ENCODE assay signal across 10 cellular contexts in genomic region chr19:33714149-33714548, GRCh38.
"Had no signal": no experiment of that assay in that cellular context is flagged by ENCODE, and none has a peak within 500 bp of the region (broad histone marks: within the 10 kb centered on the region; RNA-seq: fewer than 3 reads in every experiment).

No MANE protein-coding gene starts in this region.

- FAIRE-seq: H54 had no signal

- DNase-seq: GM23248, GOT3, H7, H9, HCEC 1CT, HFFc6 had no signal

- ATAC-seq: GM23338, HCT116 had no signal

- H3K4me2 ChIP-seq: GM23338 had no signal

- H3K9me3 ChIP-seq: HAP-1 had no signal

- H3K4me1 ChIP-seq: HAP-1 had no signal

- H3K27ac ChIP-seq: GM23248 had no signal

- H3K4me3 ChIP-seq: GM23248, GM23338, HAP-1 had no signal

- H3K36me3 ChIP-seq: HAP-1 had no signal

- H2AFZ ChIP-seq: GM23248, GM23338 had no signal

- H3K9me3 Mint-ChIP-seq: GM23338 had no signal

- H3K27ac Mint-ChIP-seq: GM23338, H9, HFFc6 had no signal

- H3K4me3 Mint-ChIP-seq: GM23338, H9, HFFc6 had no signal

- H3K9ac ChIP-seq: GM23248 had no signal
